In genomic region chr5:34751807-34752736, GRCh38 we compare ENCODE assay signal across 17 cellular contexts.
DNase-seq lines count a peak whose midpoint lies in the region; ATAC-seq and TF ChIP-seq lines count a peak whose summit lies in the region.
"Had no signal": no experiment of that assay in that cellular context is flagged by ENCODE, and none has a peak within 500 bp of the region (broad histone marks: within the 10 kb centered on the region; RNA-seq: fewer than 3 reads in every experiment).

No MANE protein-coding gene starts in this region.

- WGBS in psoas muscle, 3 donors, result 78 to 83% (median 80%) methylated on average over 15 of the region's 15 CpGs

- no peak overlapping the region for H3K27ac ChIP-seq in psoas muscle

- ATAC-seq in psoas muscle (no peak), GM18907 (IDR thresholded peaks at IDR 0.05; ENCODE audit: unreplicated experiment) (no peak)
- ATAC-seq: activated CD4-positive, alpha-beta T cell treated with anti-CD3 and anti-CD28 coated beads for 36 hours; esophagus mucosa; natural killer cell; stimulated activated memory B cell treated with anti-CD40 and anti-IgM and Interleukin-4, amounts not matched to agents 10 μg/mL and 1 μg/mL and 100 μg/mL, for 72 hours had no signal

- H3K36me3 ChIP-seq in psoas muscle (ENCODE audit: insufficient read depth in 1 of 2, low read depth in 1 of 2), result no peaks in the 10 kb centered on the region

- no peaks in the 10 kb centered on the region for H3K4me1 ChIP-seq in psoas muscle

- TF ChIP-seq CTCF in fibroblast of pulmonary artery (IDR thresholded peaks at IDR 0.05; ENCODE audit: low read length, missing control alignments) (no peak), psoas muscle (IDR thresholded peaks at IDR 0.05) (no peak)

- H3K4me3 ChIP-seq in fibroblast of pulmonary artery (replicated peaks; ENCODE audit: low read depth, low read length), result no peak overlapping the region
- no peak overlapping the region for H3K4me3 ChIP-seq in psoas muscle

- DNase-seq in NCI-H2081 (lab: John Stamatoyannopoulos, UW), result peak; percentile 22 to 52
- DNase-seq in NCI-H2081 treated with DMSO at 0.1 percent for 48 hours (lab: John Stamatoyannopoulos, UW), result no peak
- peak; percentile 83 for DNase-seq in NCI-H69 (lab: John Stamatoyannopoulos, UW)
- DNase-seq in fibroblast of pulmonary artery (ENCODE audit: low read depth), result peak; percentile 21
- peak; percentile 34 to 79 for DNase-seq in psoas muscle
- DNase-seq in DMS153 treated with DMSO at 0.1 percent for 48 hours (lab: John Stamatoyannopoulos, UW; ENCODE audit: unreplicated experiment), result no peak
- no peak for DNase-seq in activated CD4-positive, alpha-beta T cell treated with anti-CD3 and anti-CD28 coated beads, Interleukin-2, amount 50 U/mL, for 1 hour
- DNase-seq: 8988T; activated CD4-positive, alpha-beta T cell treated with anti-CD3 and anti-CD28 coated beads for 36 hours; IMR-90; natural killer cell; NCI-H2029; NCI-H524; T1000 had no signal

- intact Hi-C loops in psoas muscle (cut with DNase I), result no loop called here

- H3K27me3 ChIP-seq in psoas muscle (ENCODE audit: insufficient read depth in 3 of 3, low read length in 2 of 3), result no peaks in the 10 kb centered on the region

- H3K9me3 ChIP-seq in psoas muscle, result no peaks in the 10 kb centered on the region

Comparison
In these comparisons a context has a peak if more than half of its experiments do, and no peak if none do; other contexts are left out.
1. DNase-seq: peak in NCI-H2081 (2 of 2), NCI-H69 (single experiment), fibroblast of pulmonary artery (single experiment) and psoas muscle (2 of 2); none in NCI-H2081 treated with DMSO at 0.1 percent for 48 hours (single experiment), DMS153 treated with DMSO at 0.1 percent for 48 hours (single experiment) and activated CD4-positive, alpha-beta T cell treated with anti-CD3 and anti-CD28 coated beads, Interleukin-2, amount 50 U/mL, for 1 hour (single experiment).